Comparison of ENCODE assay signal across 8 cellular contexts in the genomic region with DNA sequence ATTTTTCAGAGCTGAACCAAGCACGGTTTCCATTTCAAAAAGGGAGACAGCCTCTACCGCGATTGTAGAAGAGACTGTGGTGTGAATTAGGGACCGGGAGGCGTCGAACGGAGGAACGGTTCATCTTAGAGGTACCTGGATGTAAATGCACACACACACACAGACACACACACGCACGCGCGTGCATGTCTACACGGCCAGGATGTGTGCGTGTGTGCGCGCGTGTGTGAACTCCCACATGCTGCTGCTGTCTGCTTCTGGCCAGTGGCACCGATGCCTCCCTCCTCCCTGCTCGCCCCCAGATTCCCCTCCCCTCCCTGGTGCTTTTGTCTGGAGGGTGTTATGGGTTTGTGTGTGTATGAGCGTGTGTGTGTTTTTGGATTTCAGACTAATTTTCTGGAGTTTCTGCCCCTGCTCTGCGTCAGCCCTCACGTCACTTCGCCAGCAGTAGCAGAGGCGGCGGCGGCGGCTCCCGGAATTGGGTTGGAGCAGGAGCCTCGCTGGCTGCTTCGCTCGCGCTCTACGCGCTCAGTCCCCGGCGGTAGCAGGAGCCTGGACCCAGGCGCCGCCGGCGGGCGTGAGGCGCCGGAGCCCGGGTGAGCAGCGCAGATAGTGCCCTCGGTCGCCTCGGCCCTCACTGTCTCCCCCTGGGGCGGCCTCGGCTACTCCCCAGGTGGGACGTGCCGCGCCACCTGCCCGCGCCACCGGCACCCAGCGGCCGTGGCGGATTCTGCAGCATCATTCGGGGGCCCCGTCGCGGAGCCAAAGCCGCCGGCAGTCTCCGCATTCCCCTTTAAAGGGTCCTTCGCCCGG. TPM values are rescaled to one million over a fixed set of nuclear protein-coding genes. Genes with fewer than 3 reads are reported as not detected.
DNase-seq lines count a peak whose midpoint lies in the region; ATAC-seq and TF ChIP-seq lines count a peak whose summit lies in the region.

A gene (plus strand): TSS at position 437 of the 813 bp plus-strand sequence. CDS start 1,020 bp downstream, outside the sequence.

- H3K27me3 Mint-ChIP-seq in T-cell: peaks cover 48 to 52% of the 10 kb centered on the region in 2 donors

- H3K9me3 ChIP-seq in BLaER1: peaks cover 27% of the 10 kb centered on the region
- no peaks in the 10 kb centered on the region for H3K9me3 ChIP-seq in esophagus (ENCODE audit: control insufficient read depth in 2 of 2, insufficient read depth in 1 of 2, low read depth in 1 of 2, low read length in 1 of 2)
- no peaks in the 10 kb centered on the region for H3K9me3 ChIP-seq in mesodermal cell (ENCODE audit: control insufficient read depth, low read length)
- no peaks in the 10 kb centered on the region for H3K9me3 ChIP-seq in tibial artery

- 1 to 3% methylated on average over 61 to 68 of the region's 68 CpGs for WGBS in esophagus, 2 donors
- 1% methylated on average over 39 to 47 of the region's 68 CpGs for WGBS in mesodermal cell (ENCODE audit: insufficient coverage in 2 of 2), 2 experiments

- peak; percentile 36 to 51 for TF ChIP-seq CTCF in tibial artery (IDR thresholded peaks at IDR 0.05)

- H3K4me3 Mint-ChIP-seq in T-cell: peak within 1 kb of the TSS; percentile 11 to 68 (median 50)

- H3K4me1 ChIP-seq in BLaER1 (peaks cover 9% of the 10 kb centered on the region), esophagus (ENCODE audit: control insufficient read depth in 2 of 2, insufficient read depth in 2 of 2, low read length in 1 of 2) (peaks cover 3 to 21% of the 10 kb centered on the region in 2 donors), mesodermal cell (ENCODE audit: control insufficient read depth, insufficient read depth, low read length, poor library complexity, severe bottlenecking) (no peaks in the 10 kb centered on the region), tibial artery (peaks cover 0 to 20% (median 10%) of the 10 kb centered on the region in 4 donors)

- H3K4me3 ChIP-seq in BLaER1: peak within 1 kb of the TSS; percentile 54
- peak within 1 kb of the TSS; percentile 47 to 64 for H3K4me3 ChIP-seq in esophagus (ENCODE audit: low read depth in 1 of 2, low read length in 2 of 2)
- peak within 1 kb of the TSS; percentile 40 for H3K4me3 ChIP-seq in mesodermal cell (ENCODE audit: extremely low read depth, insufficient read depth, low read length, poor library complexity, severe bottlenecking)
- peak within 1 kb of the TSS; percentile 64 to 91 for H3K4me3 ChIP-seq in tibial artery

- H3K4me1 Mint-ChIP-seq in T-cell: peaks cover 6 to 23% (median 23%) of the 10 kb centered on the region in 3 donors

- H3K9me3 Mint-ChIP-seq in T-cell: peaks cover 0 to 3% (median 0%) of the 10 kb centered on the region in 3 donors

- no peak within 1 kb of the TSS for H3K27ac Mint-ChIP-seq in T-cell

- no peaks in the 10 kb centered on the region for H4K20me1 ChIP-seq in BLaER1

- DNase-seq in T-cell (no peak), tibial artery (peak; percentile 35 to 73)
- DNase-seq in activated CD4-positive, CD25-positive, alpha-beta regulatory T cell (lab: John Stamatoyannopoulos, UW): no peak

- no peak within 1 kb of the TSS for H3K9ac ChIP-seq in BLaER1

- CTCF ChIA-PET in T-cell (lab: Charles Lee): no interaction called here

- no peaks in the 10 kb centered on the region for H3K36me3 Mint-ChIP-seq in T-cell

- no peak within 1 kb of the TSS for H3K27ac ChIP-seq in BLaER1
- peak within 1 kb of the TSS; percentile 26 to 40 for H3K27ac ChIP-seq in esophagus (ENCODE audit: low read depth in 2 of 2, low read length in 1 of 2)
- no peak within 1 kb of the TSS for H3K27ac ChIP-seq in mesodermal cell (ENCODE audit: low read depth, low read length, severe bottlenecking)
- peak within 1 kb of the TSS; percentile 91 to 92 for H3K27ac ChIP-seq in tibial artery

- H3K4me2 ChIP-seq in BLaER1: peak within 1 kb of the TSS; percentile 64

- POLR2A ChIA-PET in T-cell (lab: Charles Lee): interaction anchor here in 1 of 2 donors (1.2 kb wide), 1 partner anchor 13 kb away, joined by 3 read pairs; no protein-coding TSS in a partner anchor

- ATAC-seq in GM21367 (IDR thresholded peaks at IDR 0.05; ENCODE audit: unreplicated experiment) (peak; percentile 35), T-cell (replicated peaks in 1 of 4) (peak in 1 of 4 experiments; percentile 37), HG03039 (IDR thresholded peaks at IDR 0.05; ENCODE audit: unreplicated experiment) (no peak)

- intact Hi-C loops in tibial artery (cut with DNase I; ENCODE audit: low total_unique reads): loop anchor here (5.0 to 10.0 kb wide), 2 partner anchors 115 to 283 kb away; no protein-coding TSS in a partner anchor

- H3K36me3 ChIP-seq in BLaER1 (no peaks in the 10 kb centered on the region), esophagus (ENCODE audit: control insufficient read depth in 2 of 2, insufficient read depth in 2 of 2, low read length in 1 of 2) (no peaks in the 10 kb centered on the region), mesodermal cell (ENCODE audit: control insufficient read depth, insufficient read depth, low read length) (no peaks in the 10 kb centered on the region), tibial artery (no peaks in the 10 kb centered on the region)

- H3K27me3 ChIP-seq in BLaER1: peaks cover 26% of the 10 kb centered on the region
- peaks cover 0 to 6% of the 10 kb centered on the region in 2 donors for H3K27me3 ChIP-seq in esophagus (ENCODE audit: control insufficient read depth in 1 of 2, insufficient read depth in 2 of 2, low read length in 2 of 2)
- no peaks in the 10 kb centered on the region for H3K27me3 ChIP-seq in tibial artery

RNA-seq across cellular contexts. Expression of the gene that starts here (rescaled TPM):
- total RNA-seq in T-cell: under 1 TPM in 4 of 5 donors, not detected in 1; 0.05 to 0.39 (median 0.12) TPM
- 1 to 10 TPM; 1.2 to 3.6 TPM for polyA plus RNA-seq in esophagus
- 15.0 TPM for polyA plus RNA-seq in mesodermal cell (2013, experiment 1 of 2)
- polyA plus RNA-seq in mesodermal cell (2013, experiment 2 of 2): 13.3 TPM

Comparison
In these comparisons a context has a peak if more than half of its experiments do, and no peak if none do; other contexts are left out.
1. H3K27ac ChIP-seq: peak in esophagus (2 of 2) and tibial artery (2 of 2); none in BLaER1 (single experiment) and mesodermal cell (single experiment).
2. DNase-seq: peak in tibial artery (2 of 2); none in T-cell (0 of 34) and activated CD4-positive, CD25-positive, alpha-beta regulatory T cell (0 of 4).
3. Peak in every context shown above with its lines, with median percentiles within 50 percentile points of each other: H3K4me3 ChIP-seq.